Comparison of ENCODE assay signal across 21 cellular contexts in genomic region chr18:3183103-3183717, GRCh38. TPM values are rescaled to one million over a fixed set of nuclear protein-coding genes. Genes with fewer than 3 reads are reported as not detected.
"Had no signal": no experiment of that assay in that cellular context is flagged by ENCODE, and none has a peak within 500 bp of the region (broad histone marks: within the 10 kb centered on the region; RNA-seq: fewer than 3 reads in every experiment).

No MANE protein-coding gene starts in this region.

- H3K27ac ChIP-seq: lower lobe of right lung, tibial artery, VCaP had no signal

- H3K4me1 ChIP-seq: lower lobe of right lung had no signal

- DNase-seq: activated CD4-positive, CD25-positive, alpha-beta regulatory T cell treated with anti-CD3 and anti-CD28 coated beads, Interleukin-2, amount 50 U/mL, for 72 hours; activated gamma-delta T cell treated with Interleukin-2 at 50 U/mL for 16 hours; activated T-cell treated with anti-CD3 and anti-CD28 coated beads, Interleukin-2, amount 50 U/mL, for 1 hour; aorta; central memory CD4-positive, alpha-beta T cell; effector memory CD4-positive, alpha-beta T cell; foreskin melanocyte; glutamatergic neuron; hypothalamus; left colon; lower lobe of right lung; naive thymus-derived CD4-positive, alpha-beta T cell; occipital lobe; stimulated activated CD4-positive, alpha-beta T cell treated with anti-CD3 and anti-CD28 coated beads, Interleukin-1b, Interleukin-23, amount 100 ng/mL, for 48 hours; stimulated activated naive CD8-positive, alpha-beta T cell treated with anti-CD3 and anti-CD28 coated beads, Interleukin-15, amount 100 ng/mL, for 72 hours; T-cell; tibial artery had no signal

- H3K9me3 ChIP-seq: lower lobe of right lung, tibial artery had no signal

- H3K4me3 ChIP-seq: lower lobe of right lung, tibial artery had no signal

- ATAC-seq: activated naive CD4-positive, alpha-beta T cell treated with anti-CD3 and anti-CD28 coated beads, Interleukin-2, amount 50 U/mL, for 72 hours; esophagus mucosa; left colon; lower lobe of right lung; naive thymus-derived CD4-positive, alpha-beta T cell; stimulated activated naive CD8-positive, alpha-beta T cell treated with anti-CD3 and anti-CD28 coated beads, Interleukin-15, amount 100 ng/mL, for 72 hours; T-cell had no signal

- H3K36me3 ChIP-seq: lower lobe of right lung had no signal

- H3K27me3 ChIP-seq: tibial artery had no signal

RNA-seq across cellular contexts. Expression of gene MYOM1, which starts 36.6 kb away (rescaled TPM):
- total RNA-seq: endothelial cell of umbilical vein had no signal
